Comparison of ENCODE assay signal across 8 cellular contexts in the genomic region with DNA sequence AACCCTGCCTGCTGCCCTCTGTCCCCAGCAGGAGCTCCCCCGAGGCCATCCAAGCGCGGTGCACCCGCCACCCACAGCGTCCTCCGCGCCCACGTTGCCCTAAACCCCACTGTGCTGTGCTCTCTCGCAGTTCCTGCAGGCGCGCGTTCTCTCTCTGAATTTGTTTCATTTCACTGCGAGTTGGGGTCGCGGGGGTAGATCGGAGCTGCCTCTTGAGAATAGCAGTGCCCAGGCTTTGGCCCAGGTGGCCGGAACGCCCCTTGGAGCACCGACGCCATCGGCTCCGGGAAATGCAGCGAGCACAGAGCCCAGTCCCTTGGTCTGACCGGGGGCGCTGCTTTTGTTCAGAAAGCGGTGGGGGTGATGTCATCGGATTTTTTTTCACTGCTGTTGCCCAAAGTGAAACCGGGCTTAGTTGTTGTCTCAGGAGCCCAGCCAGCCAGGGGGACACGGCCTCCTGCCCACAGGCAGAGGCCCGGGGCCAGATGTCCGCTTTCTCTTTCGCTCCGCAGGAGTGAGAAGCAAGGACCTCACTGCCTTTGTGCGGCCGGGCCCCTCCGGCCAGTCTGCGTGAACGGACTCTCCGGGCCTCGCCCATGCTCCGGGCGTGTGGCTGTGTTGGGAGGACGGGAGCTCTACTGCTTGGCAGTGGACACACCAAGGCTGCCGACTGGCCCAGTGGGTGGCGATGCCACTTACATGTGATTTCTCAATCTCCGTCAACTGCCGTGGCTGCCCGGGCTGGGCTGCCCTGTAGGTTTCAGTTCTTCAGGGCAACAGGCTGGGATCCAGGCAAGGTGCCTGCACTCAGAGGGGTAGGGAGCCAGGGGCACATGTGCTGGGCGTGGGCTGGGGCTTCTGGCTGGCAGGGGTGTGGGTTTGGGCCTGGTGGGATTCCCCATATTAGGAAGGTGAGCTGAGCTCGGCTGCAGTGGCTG. TPM values are rescaled to one million over a fixed set of nuclear protein-coding genes. Genes with fewer than 3 reads are reported as not detected.
A peak's percentile ranks its signal among the peaks of the same experiment; 100 is the strongest.
DNase-seq lines count a peak whose midpoint lies in the region; ATAC-seq, FAIRE-seq and TF ChIP-seq lines count a peak whose summit lies in the region.

No MANE protein-coding gene starts in this region.

- peak overlapping the region; percentile 90 for H3K4me3 Mint-ChIP-seq in T-helper 2 cell treated with Interferon-gamma antibody and Interleukin-4, amounts not matched to agents 5 μg/mL and 100 μg/mL, for 36 hours

- H3K9me3 ChIP-seq in small intestine (ENCODE audit: control insufficient read depth, low read depth), result no peaks in the 10 kb centered on the region

- no peaks in the 10 kb centered on the region for H3K9me3 Mint-ChIP-seq in T-helper 2 cell treated with Interferon-gamma antibody and Interleukin-4, amounts not matched to agents 5 μg/mL and 100 μg/mL, for 36 hours

- peaks cover 15% of the 10 kb centered on the region for H3K4me1 Mint-ChIP-seq in T-helper 2 cell treated with Interferon-gamma antibody and Interleukin-4, amounts not matched to agents 5 μg/mL and 100 μg/mL, for 36 hours (ENCODE audit: low read depth)

- H3K27me3 ChIP-seq in bronchial epithelial cell (ENCODE audit: control insufficient read depth, insufficient read depth, low read length), result no peaks in the 10 kb centered on the region
- H3K27me3 ChIP-seq in small intestine (ENCODE audit: control insufficient read depth in 2 of 2, insufficient read depth in 2 of 2, low read length in 2 of 2), result no peaks in the 10 kb centered on the region

- ATAC-seq in HG03457 (IDR thresholded peaks at IDR 0.05; ENCODE audit: unreplicated experiment), result peak; percentile 43

- H3K4me3 ChIP-seq in AG09309 (ENCODE audit: control insufficient read depth, low read depth, low read length) (peak overlapping the region; percentile 57), bronchial epithelial cell (ENCODE audit: low read depth, low read length) (peak overlapping the region; percentile 39), small intestine (ENCODE audit: low read depth in 1 of 2, low read length in 2 of 2) (peak overlapping the region; percentile 29 to 44)

- H3K27ac ChIP-seq in small intestine (ENCODE audit: low read depth in 1 of 2, low read length in 1 of 2), result peak overlapping the region; percentile 63 to 92

- H3K27me3 Mint-ChIP-seq in T-helper 2 cell treated with Interferon-gamma antibody and Interleukin-4, amounts not matched to agents 5 μg/mL and 100 μg/mL, for 36 hours (ENCODE audit: low read depth), result no peaks in the 10 kb centered on the region

- H3K36me3 ChIP-seq in bronchial epithelial cell (ENCODE audit: control insufficient read depth, insufficient read depth, low read length) (peaks cover 13% of the 10 kb centered on the region), small intestine (ENCODE audit: control insufficient read depth in 2 of 2, insufficient read depth in 2 of 2, low read length in 2 of 2) (no peaks in the 10 kb centered on the region)

- H3K4me1 ChIP-seq in small intestine (ENCODE audit: control insufficient read depth in 2 of 2, insufficient read depth in 1 of 2, low read depth in 1 of 2, low read length in 1 of 2), result no peaks in the 10 kb centered on the region

- H3K27ac Mint-ChIP-seq in T-helper 2 cell treated with Interferon-gamma antibody and Interleukin-4, amounts not matched to agents 5 μg/mL and 100 μg/mL, for 36 hours, result peak overlapping the region; percentile 77

- DNase-seq in AG09309 (ENCODE audit: low read depth) (peak; percentile 71), GM19239 (ENCODE audit: insufficient read length, low spot score) (peak; percentile 87), bronchial epithelial cell (ENCODE audit: low read depth) (peak; percentile 63), inferior parietal cortex (ENCODE audit: extremely low spot score) (peak; percentile 65), small intestine (peak; percentile 34), OCI-M2 (lab: John Stamatoyannopoulos, UW; ENCODE audit: unreplicated experiment) (no peak)
- DNase-seq in T-helper 2 cell treated with Interferon-gamma antibody and Interleukin-4, amounts not matched to agents 5 μg/mL and 100 μg/mL, for 36 hours (ENCODE audit: low spot score), result peak; percentile 66

- FAIRE-seq in GM19239 (lab: Jason Lieb, UNC) (peak; percentile 79), bronchial epithelial cell (lab: Jason Lieb, UNC) (no peak), small intestine (lab: Jason Lieb, UNC) (no peak)

- TF ChIP-seq CTCF in AG09309 (IDR thresholded peaks at IDR 0.05; ENCODE audit: control insufficient read depth, insufficient read depth, low read depth, low read length, missing control alignments) (no peak), bronchial epithelial cell (IDR thresholded peaks at IDR 0.05; ENCODE audit: insufficient read depth, low read length, severe bottlenecking) (peak; percentile 5)

- peaks cover 2% of the 10 kb centered on the region for H3K36me3 Mint-ChIP-seq in T-helper 2 cell treated with Interferon-gamma antibody and Interleukin-4, amounts not matched to agents 5 μg/mL and 100 μg/mL, for 36 hours (ENCODE audit: low read depth)

- 39 to 49% (median 41%) methylated on average over 49 to 50 of the region's 50 CpGs for WGBS in small intestine, 3 donors

RNA-seq across cellular contexts. Expression of a gene that starts 43.2 kb away (rescaled TPM):
- 13.7 and 17.6 TPM in 2 replicates for total RNA-seq in bronchial epithelial cell
- 10 to 100 TPM in 1 of 3 donors, 1 to 10 TPM in 2; 1.4 to 10.5 (median 2.0) TPM for polyA plus RNA-seq in small intestine

RNA-seq across cellular contexts. Expression of a gene that starts 50.1 kb away (rescaled TPM):
- 24.5 and 25.5 TPM in 2 replicates for total RNA-seq in bronchial epithelial cell
- 100 to 1,000 TPM in 1 of 3 donors, 10 to 100 TPM in 2; 42.3 to 116 (median 86.1) TPM for polyA plus RNA-seq in small intestine
